In the genomic region with DNA sequence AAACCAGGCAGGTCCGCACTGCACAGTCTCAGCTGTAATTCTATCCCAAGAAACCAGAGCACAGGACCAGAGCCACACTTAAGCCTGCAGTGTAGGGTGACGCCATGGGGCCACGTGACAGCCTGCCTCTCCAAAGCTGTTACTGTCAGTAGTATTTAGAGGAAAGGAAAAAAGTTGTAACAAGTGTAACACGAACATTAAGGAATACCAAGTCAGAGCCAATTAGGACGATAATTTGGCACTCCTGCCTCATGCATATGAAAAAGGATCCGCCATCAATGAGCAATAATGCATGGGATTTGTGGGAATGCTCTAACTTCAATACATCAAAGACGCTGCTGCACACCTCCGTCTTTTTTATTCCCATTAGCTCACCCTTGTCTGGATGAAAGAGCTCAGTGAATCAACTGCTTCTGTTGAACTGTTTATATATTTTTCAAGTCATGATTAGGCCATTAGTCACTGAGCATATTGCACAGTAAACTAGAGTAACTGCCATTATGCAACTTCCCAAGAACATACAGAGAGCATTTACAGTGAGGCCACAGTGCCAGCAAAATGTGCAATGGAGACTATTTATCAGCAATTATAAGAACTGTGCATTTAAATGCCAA, we compare ENCODE assay signal across 10 cellular contexts.
A peak's percentile ranks its signal among the peaks of the same experiment; 100 is the strongest.
DNase-seq lines count a peak whose midpoint lies in the region; ATAC-seq and TF ChIP-seq lines count a peak whose summit lies in the region.
"Had no signal": no experiment of that assay in that cellular context is flagged by ENCODE, and none has a peak within 500 bp of the region (broad histone marks: within the 10 kb centered on the region; RNA-seq: fewer than 3 reads in every experiment).

No MANE protein-coding gene starts in this region.

- TF ChIP-seq POLR2A in thyroid gland (IDR thresholded peaks at IDR 0.05): no peak

- peak in 1 of 2 experiments; percentile 53; a peak in 1 of 4 replicates for TF ChIP-seq EP300 in SK-N-SH (IDR thresholded peaks at IDR 0.05; ENCODE audit: borderline replicate concordance in 1 of 2, low read depth in 1 of 2, low read length in 1 of 2)

- H3K9me3 ChIP-seq in SK-N-SH (no peaks in the 10 kb centered on the region), thyroid gland (no peaks in the 10 kb centered on the region)

- WGBS in SK-N-SH (ENCODE audit: low lambda C conversion rate): 75% methylated on average over 8 of the region's 8 CpGs
- 67 to 83% methylated on average over 8 of the region's 8 CpGs for WGBS in thyroid gland, 2 donors

- H4K20me1 ChIP-seq in SK-N-SH (ENCODE audit: insufficient read depth): peaks cover 8% of the 10 kb centered on the region

- POLR2A ChIA-PET in SK-N-SH (lab: Yijun Ruan, JAX): no interaction called here

- H3K4me1 Mint-ChIP-seq in activated naive CD4-positive, alpha-beta T cell treated with anti-CD3 and anti-CD28 coated beads, Interleukin-2, amount 50 U/mL, for 24 hours: peaks cover 62% of the 10 kb centered on the region

- H2AFZ ChIP-seq in SK-N-SH (ENCODE audit: low read depth): no peak overlapping the region

- DNase-seq in activated naive CD4-positive, alpha-beta T cell treated with anti-CD3 and anti-CD28 coated beads, Interleukin-2, amount 50 U/mL, for 16 hours: no peak
- DNase-seq in SK-N-SH (no peak), foreskin melanocyte (peak; percentile 55), thyroid gland (peak; percentile 86)
- no peak for DNase-seq in stimulated activated CD4-positive, alpha-beta T cell treated with anti-CD3 and anti-CD28 coated beads, Interleukin-12 subunit alpha, Interleukin-12 subunit beta, amount 100 ng/mL, for 4 hours
- no peak for DNase-seq in stimulated activated CD4-positive, alpha-beta T cell treated with anti-CD3 and anti-CD28 coated beads, Interleukin-15, amount 100 ng/mL, for 24 hours

- H3K9me3 Mint-ChIP-seq in activated naive CD4-positive, alpha-beta T cell treated with anti-CD3 and anti-CD28 coated beads, Interleukin-2, amount 50 U/mL, for 24 hours: no peaks in the 10 kb centered on the region

- H3K4me3 ChIP-seq in SK-N-SH (ENCODE audit: low read depth in 2 of 2, low read length in 1 of 2) (no peak overlapping the region), thyroid gland (replicated peaks in 1 of 3) (no peak overlapping the region)

- no peaks in the 10 kb centered on the region for H3K27me3 ChIP-seq in SK-N-SH (ENCODE audit: insufficient read depth)
- H3K27me3 ChIP-seq in thyroid gland: no peaks in the 10 kb centered on the region

- H3F3A ChIP-seq in SK-N-SH (replicated peaks; ENCODE audit: insufficient read depth): peaks cover 24% of the 10 kb centered on the region

- peaks cover 56% of the 10 kb centered on the region for H3K79me2 ChIP-seq in SK-N-SH (ENCODE audit: insufficient read depth)

- intact Hi-C loops in thyroid gland (cut with DNase I): no loop called here

- TF ChIP-seq CTCF in SK-N-SH (IDR thresholded peaks at IDR 0.05) (no peak), thyroid gland (IDR thresholded peaks at IDR 0.05) (no peak)

- no peak overlapping the region for H3K4me3 Mint-ChIP-seq in activated naive CD4-positive, alpha-beta T cell treated with anti-CD3 and anti-CD28 coated beads, Interleukin-2, amount 50 U/mL, for 24 hours

- no peak overlapping the region for H3K9ac ChIP-seq in SK-N-SH

- no peaks in the 10 kb centered on the region for H3K27me3 Mint-ChIP-seq in activated naive CD4-positive, alpha-beta T cell treated with anti-CD3 and anti-CD28 coated beads, Interleukin-2, amount 50 U/mL, for 24 hours

- H3K27ac ChIP-seq in SK-N-SH (ENCODE audit: low read depth in 2 of 2, low read length in 1 of 2) (peak overlapping the region in 1 of 2 experiments; percentile 61; a peak in 2 of 4 replicates), thyroid gland (peak overlapping the region in 2 of 3 donors; percentile 9 to 27)
- H3K27ac ChIP-seq: C4-2B, VCaP had no signal

- H3K4me1 ChIP-seq in SK-N-SH (ENCODE audit: control insufficient read depth in 1 of 2, insufficient read depth in 2 of 2, low read depth in 1 of 2, low read length in 1 of 2): peaks cover 3 to 24% of the 10 kb centered on the region in 2 experiments; a peak in 3 of 4 replicates
- H3K4me1 ChIP-seq in thyroid gland: peaks cover 23 to 49% of the 10 kb centered on the region in 2 donors

- no peak for TF ChIP-seq RAD21 in SK-N-SH (IDR thresholded peaks at IDR 0.05; ENCODE audit: low read length)

- no peaks in the 10 kb centered on the region for H3K9me2 ChIP-seq in SK-N-SH

- H3K4me2 ChIP-seq in SK-N-SH: no peak overlapping the region; the same call in 1 of the 2 replicates

- H3K36me3 ChIP-seq in SK-N-SH (replicated peaks in 1 of 2; ENCODE audit: control insufficient read depth in 1 of 2, insufficient read depth in 2 of 2, low read length in 1 of 2): peaks cover 0 to 8% of the 10 kb centered on the region in 2 experiments
- H3K36me3 ChIP-seq in thyroid gland: no peaks in the 10 kb centered on the region

- no peak for ATAC-seq in HG03432 (IDR thresholded peaks at IDR 0.05; ENCODE audit: unreplicated experiment)

- H3K36me3 Mint-ChIP-seq in activated naive CD4-positive, alpha-beta T cell treated with anti-CD3 and anti-CD28 coated beads, Interleukin-2, amount 50 U/mL, for 24 hours: peaks cover 28% of the 10 kb centered on the region

- CTCF ChIA-PET in SK-N-SH (lab: Yijun Ruan, JAX): no interaction called here

- peak overlapping the region; percentile 3 for H3K27ac Mint-ChIP-seq in activated naive CD4-positive, alpha-beta T cell treated with anti-CD3 and anti-CD28 coated beads, Interleukin-2, amount 50 U/mL, for 24 hours

TF ChIP-seq in SK-N-SH, 30 proteins besides CTCF, POLR2A, EP300 and RAD21 (continues in another document):
- TF ChIP-seq ELF1 (IDR thresholded peaks at IDR 0.05): no peak
- no peak for TF ChIP-seq EZH2phosphoT487 (IDR thresholded peaks at IDR 0.05; ENCODE audit: borderline replicate concordance, low read depth)
- TF ChIP-seq RXRA (IDR thresholded peaks at IDR 0.05; ENCODE audit: borderline replicate concordance, low read depth): peak; percentile 20; the same call in 1 of the 2 replicates
- no peak for TF ChIP-seq POLR2AphosphoS5 (IDR thresholded peaks at IDR 0.05; ENCODE audit: low read depth, low read length)
- TF ChIP-seq SIN3A (IDR thresholded peaks at IDR 0.05; ENCODE audit: borderline replicate concordance, low read depth, low read length): no peak
- no peak for TF ChIP-seq NRF1 (IDR thresholded peaks at IDR 0.05; ENCODE audit: low read depth, low read length)
- TF ChIP-seq, protein P1, sequence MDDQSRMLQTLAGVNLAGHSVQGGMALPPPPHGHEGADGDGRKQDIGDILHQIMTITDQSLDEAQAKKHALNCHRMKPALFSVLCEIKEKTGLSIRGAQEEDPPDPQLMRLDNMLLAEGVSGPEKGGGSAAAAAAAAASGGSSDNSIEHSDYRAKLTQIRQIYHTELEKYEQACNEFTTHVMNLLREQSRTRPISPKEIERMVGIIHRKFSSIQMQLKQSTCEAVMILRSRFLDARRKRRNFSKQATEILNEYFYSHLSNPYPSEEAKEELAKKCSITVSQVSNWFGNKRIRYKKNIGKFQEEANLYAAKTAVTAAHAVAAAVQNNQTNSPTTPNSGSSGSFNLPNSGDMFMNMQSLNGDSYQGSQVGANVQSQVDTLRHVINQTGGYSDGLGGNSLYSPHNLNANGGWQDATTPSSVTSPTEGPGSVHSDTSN (IDR thresholded peaks at IDR 0.05): peak; percentile 69
- TF ChIP-seq IRF3 (IDR thresholded peaks at IDR 0.05; ENCODE audit: low read depth, low read length): no peak
- TF ChIP-seq CHD2 (IDR thresholded peaks at IDR 0.05; ENCODE audit: low read length, partially characterized antibody): no peak
- TF ChIP-seq JUND (IDR thresholded peaks at IDR 0.05): peak; percentile 84
- peak; percentile 69 for TF ChIP-seq FOSL2 (IDR thresholded peaks at IDR 0.05; ENCODE audit: borderline replicate concordance, low read depth)
- no peak for TF ChIP-seq SMC3 (IDR thresholded peaks at IDR 0.05; ENCODE audit: low read depth, low read length)
- TF ChIP-seq NFIC (IDR thresholded peaks at IDR 0.05; ENCODE audit: borderline replicate concordance): peak; percentile 60; the same call in 1 of the 2 replicates
- TF ChIP-seq TCF12 (IDR thresholded peaks at IDR 0.05): peak; percentile 77
- no peak for TF ChIP-seq TAF1 (IDR thresholded peaks at IDR 0.05; ENCODE audit: borderline replicate concordance, low read depth, low read length)
- TF ChIP-seq FOXM1 (IDR thresholded peaks at IDR 0.05; ENCODE audit: low read depth): no peak
- no peak for TF ChIP-seq MXI1 (IDR thresholded peaks at IDR 0.05; ENCODE audit: low read depth, low read length)
- no peak for TF ChIP-seq GABPA (IDR thresholded peaks at IDR 0.05; ENCODE audit: low read depth)
- TF ChIP-seq RCOR1 (IDR thresholded peaks at IDR 0.05; ENCODE audit: low read length): no peak
- no peak for TF ChIP-seq FOXJ3 (CRISPR knock-in tag; IDR thresholded peaks at IDR 0.05)
- TF ChIP-seq YY1 (IDR thresholded peaks at IDR 0.05; ENCODE audit: low read depth): no peak

Comparison
In these comparisons a context has a peak if more than half of its experiments do, and no peak if none do; other contexts are left out.
1. DNase-seq: peak in foreskin melanocyte (single experiment) and thyroid gland (2 of 2); none in activated naive CD4-positive, alpha-beta T cell treated with anti-CD3 and anti-CD28 coated beads, Interleukin-2, amount 50 U/mL, for 16 hours (single experiment), SK-N-SH (single experiment), stimulated activated CD4-positive, alpha-beta T cell treated with anti-CD3 and anti-CD28 coated beads, Interleukin-12 subunit alpha, Interleukin-12 subunit beta, amount 100 ng/mL, for 4 hours (single experiment) and stimulated activated CD4-positive, alpha-beta T cell treated with anti-CD3 and anti-CD28 coated beads, Interleukin-15, amount 100 ng/mL, for 24 hours (single experiment).